Comparison of ENCODE assay signal across 26 cellular contexts in genomic region chr20:45810191-45810590, GRCh38. TPM values are rescaled to one million over a fixed set of nuclear protein-coding genes. Genes with fewer than 3 reads are reported as not detected.
"Had no signal": no experiment of that assay in that cellular context is flagged by ENCODE, and none has a peak within 500 bp of the region (broad histone marks: within the 10 kb centered on the region; RNA-seq: fewer than 3 reads in every experiment).

No MANE protein-coding gene starts in this region.

- H3K4me3 Mint-ChIP-seq: activated CD8-positive, alpha-beta T cell treated with anti-CD3 and anti-CD28 coated beads, Interleukin-2, amount 10 ng/mL, durations not matched to agents 7 days and 5 days had no signal

- DNase-seq: activated CD4-positive, alpha-beta T cell treated with anti-CD3 and anti-CD28 coated beads for 48 hours; activated CD4-positive, CD25-positive, alpha-beta regulatory T cell; activated CD8-positive, alpha-beta memory T cell treated with anti-CD3 and anti-CD28 coated beads, Interleukin-2, amount 50 U/mL, for 4 hours; activated CD8-positive, alpha-beta T cell treated with anti-CD3 and anti-CD28 coated beads, Interleukin-2, amount 10 ng/mL, durations not matched to agents 7 days and 5 days; activated naive CD4-positive, alpha-beta T cell; cortex of kidney; effector CD8-positive, alpha-beta T cell; heart left ventricle; immature natural killer cell; kidney glomerular epithelial cell; left ventricle myocardium inferior; mammary epithelial cell; midbrain; occipital lobe; retina; spleen; stimulated activated naive CD4-positive, alpha-beta T cell; SW 1271; T-helper 2 cell had no signal

- H3K27me3 ChIP-seq: breast epithelium, esophagus muscularis mucosa, gastroesophageal sphincter, heart left ventricle, spleen, tibial nerve, vagina had no signal

- H3K4me3 ChIP-seq: breast epithelium, esophagus muscularis mucosa, gastroesophageal sphincter, heart left ventricle, left ventricle myocardium inferior, spleen, tibial nerve, vagina had no signal

- H3K9me3 ChIP-seq: breast epithelium, esophagus muscularis mucosa, gastroesophageal sphincter, heart left ventricle, left ventricle myocardium inferior, spleen, tibial nerve, vagina had no signal

- H3K27ac Mint-ChIP-seq: activated CD8-positive, alpha-beta T cell treated with anti-CD3 and anti-CD28 coated beads, Interleukin-2, amount 10 ng/mL, durations not matched to agents 7 days and 5 days; nephron had no signal

- H3K9me3 Mint-ChIP-seq: immature natural killer cell, nephron had no signal

- H3K27ac ChIP-seq: breast epithelium, esophagus muscularis mucosa, gastroesophageal sphincter, heart left ventricle, left ventricle myocardium inferior, spleen, tibial nerve, vagina had no signal

- ATAC-seq: activated CD8-positive, alpha-beta T cell treated with anti-CD3 and anti-CD28 coated beads, Interleukin-2, amount 10 ng/mL, durations not matched to agents 7 days and 5 days; gastroesophageal sphincter; heart left ventricle had no signal

RNA-seq across cellular contexts. Expression of gene TNNC2, which starts 16.9 kb away (rescaled TPM):
- total RNA-seq: activated CD8-positive, alpha-beta T cell treated with anti-CD3 and anti-CD28 coated beads, Interleukin-2, amount 10 ng/mL, durations not matched to agents 7 days and 5 days; astrocyte; heart left ventricle; mammary epithelial cell; vagina had no signal

RNA-seq across cellular contexts. Expression of gene WFDC3, which starts 18.5 kb away (rescaled TPM):
- total RNA-seq: activated CD8-positive, alpha-beta T cell treated with anti-CD3 and anti-CD28 coated beads, Interleukin-2, amount 10 ng/mL, durations not matched to agents 7 days and 5 days; occipital lobe; spleen; vagina had no signal
